In the genomic region with DNA sequence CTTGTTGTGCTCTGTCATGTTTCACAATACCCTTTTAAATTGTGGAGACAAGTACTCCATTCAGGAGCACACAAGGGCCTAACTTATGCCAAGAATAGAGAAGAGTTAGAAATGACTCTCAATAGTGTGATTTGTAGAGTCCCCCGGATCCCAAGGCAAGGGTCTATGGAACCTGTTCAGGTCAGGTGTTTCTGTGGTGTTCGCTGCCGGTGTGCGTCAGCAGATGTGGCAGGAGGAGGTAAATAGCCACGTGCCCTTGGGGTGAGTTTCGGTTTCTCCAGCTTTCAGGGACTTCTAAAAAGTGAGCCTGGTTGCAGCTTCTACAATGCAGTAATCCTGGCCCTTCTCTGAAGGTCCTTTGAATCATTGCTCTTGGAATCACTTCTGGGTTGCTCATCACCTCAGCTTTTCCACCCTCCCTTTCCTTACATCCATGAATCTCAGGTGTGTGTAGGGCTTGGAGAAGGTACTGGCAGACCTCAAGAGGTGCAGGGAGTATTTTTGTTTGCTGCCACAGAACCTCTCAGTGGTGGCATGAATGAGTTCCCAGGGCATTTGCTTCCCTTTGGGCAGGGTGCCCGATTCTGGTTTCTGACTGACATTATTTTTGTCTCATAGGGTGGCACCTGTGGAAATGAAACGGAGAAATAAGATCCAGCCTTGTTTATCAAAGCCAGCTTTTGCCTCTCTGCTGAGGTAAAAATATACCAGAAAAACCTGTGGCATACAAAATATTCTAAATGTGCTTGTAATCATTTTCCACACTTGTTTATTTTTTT, we compare ENCODE assay signal across 10 cellular contexts. TPM values are rescaled to one million over a fixed set of nuclear protein-coding genes. Genes with fewer than 3 reads are reported as not detected.
DNase-seq lines count a peak whose midpoint lies in the region; ATAC-seq and TF ChIP-seq lines count a peak whose summit lies in the region.
"Had no signal": no experiment of that assay in that cellular context is flagged by ENCODE, and none has a peak within 500 bp of the region (broad histone marks: within the 10 kb centered on the region; RNA-seq: fewer than 3 reads in every experiment).

No MANE protein-coding gene starts in this region.

- peak; percentile 88 for ATAC-seq in GM19452 (IDR thresholded peaks at IDR 0.05; ENCODE audit: unreplicated experiment)
- ATAC-seq in HG03558 (IDR thresholded peaks at IDR 0.05; ENCODE audit: extremely low read depth, unreplicated experiment), result peak; percentile 76
- peak; percentile 79 for ATAC-seq in left ventricle myocardium superior

- H3K27ac ChIP-seq in Peyer's patch (no peak overlapping the region), coronary artery (peak overlapping the region in 1 of 2 donors; percentile 31)
- H3K27ac ChIP-seq: SJSA1 had no signal

- H3K4me3 ChIP-seq in Peyer's patch, result no peak overlapping the region
- no peak overlapping the region for H3K4me3 ChIP-seq in coronary artery
- H3K4me3 ChIP-seq: SJSA1 had no signal

- no peak for TF ChIP-seq POLR2A in Peyer's patch (IDR thresholded peaks at IDR 0.05)

- H3K4me1 ChIP-seq in Peyer's patch, result no peaks in the 10 kb centered on the region
- H3K4me1 ChIP-seq: SJSA1 had no signal

- intact Hi-C loops in left ventricle myocardium superior (cut with micrococcal nuclease), result no loop called here

- DNase-seq in Ammon's horn (ENCODE audit: low spot score) (peak; percentile 76), left ventricle myocardium superior (peak; percentile 72), Peyer's patch (no peak), coronary artery (ENCODE audit: low spot score) (no peak)
- DNase-seq in stimulated activated CD4-positive, alpha-beta T cell treated with anti-CD3 and anti-CD28 coated beads, Interleukin-4, amount 100 ng/mL, for 4 hours, result no peak
- DNase-seq in stimulated activated CD4-positive, alpha-beta T cell treated with anti-CD3 and anti-CD28 coated beads, Interleukin-1b, Interleukin-23, amount 100 ng/mL, for 48 hours, result no peak
- DNase-seq: CD4-positive, alpha-beta memory T cell had no signal

- no peaks in the 10 kb centered on the region for H3K9me3 ChIP-seq in Peyer's patch
- H3K9me3 ChIP-seq: SJSA1 had no signal

- H3K36me3 ChIP-seq in Peyer's patch, result no peaks in the 10 kb centered on the region
- H3K36me3 ChIP-seq: SJSA1 had no signal

- no peaks in the 10 kb centered on the region for H3K27me3 ChIP-seq in Peyer's patch

- no peak for TF ChIP-seq CTCF in Peyer's patch (IDR thresholded peaks at IDR 0.05)
- TF ChIP-seq CTCF in coronary artery (IDR thresholded peaks at IDR 0.05), result no peak

RNA-seq across cellular contexts. Expression of gene ST3GAL6, which starts 7.3 kb away (rescaled TPM):
- total RNA-seq in left ventricle myocardium superior (27.0 TPM), Peyer's patch (1 to 10 TPM; 1.6 to 6.6 (median 2.5) TPM)
- total RNA-seq: SJSA1 had no signal

Comparison
In these comparisons a context has a peak if more than half of its experiments do, and no peak if none do; other contexts are left out.
1. DNase-seq: peak in Ammon's horn (single experiment) and left ventricle myocardium superior (single experiment); none in stimulated activated CD4-positive, alpha-beta T cell treated with anti-CD3 and anti-CD28 coated beads, Interleukin-4, amount 100 ng/mL, for 4 hours (0 of 2), Peyer's patch (0 of 3), stimulated activated CD4-positive, alpha-beta T cell treated with anti-CD3 and anti-CD28 coated beads, Interleukin-1b, Interleukin-23, amount 100 ng/mL, for 48 hours (single experiment) and coronary artery (single experiment).
2. Peak in every context shown above with its lines, with median percentiles within 50 percentile points of each other: ATAC-seq.